ENCODE assay signal across 31 cellular contexts in genomic region chr2:183134016-183134415, GRCh38.
"Had no signal": no experiment of that assay in that cellular context is flagged by ENCODE, and none has a peak within 500 bp of the region (broad histone marks: within the 10 kb centered on the region; RNA-seq: fewer than 3 reads in every experiment).

No MANE protein-coding gene starts in this region.

- H3K9me3 ChIP-seq: body of pancreas, esophagus muscularis mucosa, gastrocnemius medialis, heart left ventricle had no signal

- H3K27me3 ChIP-seq: body of pancreas, esophagus muscularis mucosa, foreskin keratinocyte, gastrocnemius medialis, heart left ventricle had no signal

- ATAC-seq: activated CD4-positive, CD25-positive, alpha-beta regulatory T cell treated with anti-CD3 and anti-CD28 coated beads, Interleukin-2, amount 50 U/mL, for 24 hours; activated CD8-positive, alpha-beta T cell treated with anti-CD3 and anti-CD28 coated beads for 36 hours; activated T-cell treated with anti-CD3 and anti-CD28 coated beads, Interleukin-2, amount 50 U/mL, for 4 hours; activated T-helper 17 cell treated with anti-CD3 and anti-CD28 coated beads, Interleukin-2, amount 50 U/mL, for 72 hours; body of pancreas; effector memory CD8-positive, alpha-beta T cell; foreskin keratinocyte; gastrocnemius medialis; heart left ventricle; T-helper 17 cell had no signal

- H3K27ac ChIP-seq: body of pancreas, esophagus muscularis mucosa, foreskin keratinocyte, gastrocnemius medialis, heart left ventricle, WERI-Rb-1 had no signal

- FAIRE-seq: colon had no signal

- H3K4me1 ChIP-seq: body of pancreas, esophagus muscularis mucosa, foreskin keratinocyte, gastrocnemius medialis, heart left ventricle had no signal

- H3K4me3 ChIP-seq: body of pancreas, esophagus muscularis mucosa, gastrocnemius medialis, heart left ventricle had no signal

- DNase-seq: activated B cell treated with CpG ODN at 0.5 μM for 24 hours; activated CD4-positive, alpha-beta T cell treated with anti-CD3 and anti-CD28 coated beads for 48 hours; activated CD4-positive, alpha-beta T cell treated with anti-CD3 and anti-CD28 coated beads, Interleukin-2, amount 50 U/mL, for 1 hour; activated CD4-positive, alpha-beta T cell treated with anti-CD3 and anti-CD28 coated beads, Interleukin-2, amount 50 U/mL, for 48 hours; activated CD8-positive, alpha-beta memory T cell treated with anti-CD3 and anti-CD28 coated beads for 24 hours; activated CD8-positive, alpha-beta T cell treated with anti-CD3 and anti-CD28 coated beads for 36 hours; activated effector memory CD4-positive, alpha-beta T cell treated with Interleukin-2 at 50 U/mL for 16 hours; activated gamma-delta T cell treated with Interleukin-2 at 50 U/mL for 16 hours; activated naive CD4-positive, alpha-beta T cell treated with anti-CD3 and anti-CD28 coated beads, Interleukin-2, amount 50 U/mL, for 16 hours; activated naive CD4-positive, alpha-beta T cell treated with Interleukin-2 at 50 U/mL for 16 hours; activated T-cell treated with anti-CD3 and anti-CD28 coated beads, Interleukin-2, amount 50 U/mL, for 4 hours; amniotic stem cell; anterior cingulate cortex; body of pancreas; caudate nucleus; cortex of kidney; dermis blood vessel endothelial cell; effector CD4-positive, alpha-beta T cell; effector memory CD8-positive, alpha-beta T cell; erythroblast; foreskin keratinocyte; gastrocnemius medialis; glutamatergic neuron; heart left ventricle; T-helper 17 cell; T1000; WERI-Rb-1 had no signal
